In the genomic region with DNA sequence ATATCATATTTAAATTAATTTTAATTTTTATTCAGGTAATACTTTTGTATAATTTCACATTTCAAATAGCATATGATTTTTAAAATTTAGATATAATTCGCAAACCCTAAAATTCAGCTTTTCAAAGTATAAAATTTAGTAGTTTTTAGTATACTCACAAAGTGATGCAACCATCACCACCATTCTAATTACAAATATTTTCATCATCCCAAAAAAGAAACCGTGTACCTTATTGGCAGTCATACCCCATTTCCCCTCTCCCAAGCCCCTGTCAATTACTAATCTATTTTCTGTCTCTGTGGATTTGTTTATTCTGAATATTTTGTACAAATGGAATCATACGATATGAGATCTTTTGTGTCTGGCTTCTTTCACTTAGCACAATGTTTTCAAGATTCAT, we compare ENCODE assay signal across 33 cellular contexts. TPM values are rescaled to one million over a fixed set of nuclear protein-coding genes. Genes with fewer than 3 reads are reported as not detected.
"Had no signal": no experiment of that assay in that cellular context is flagged by ENCODE, and none has a peak within 500 bp of the region (broad histone marks: within the 10 kb centered on the region; RNA-seq: fewer than 3 reads in every experiment).

No MANE protein-coding gene starts in this region.

- H3K27ac ChIP-seq: adrenal gland, ascending aorta, body of pancreas, brain microvascular endothelial cell, breast epithelium, cardiac muscle cell had no signal

- H3K4me1 ChIP-seq: breast epithelium had no signal

- H3K9me3 ChIP-seq: adrenal gland, ascending aorta, body of pancreas, breast epithelium had no signal

- ATAC-seq: activated naive CD4-positive, alpha-beta T cell treated with anti-CD3 and anti-CD28 coated beads, Interleukin-2, amount 50 U/mL, for 72 hours; activated naive CD8-positive, alpha-beta T cell treated with anti-CD3 and anti-CD28 coated beads, Interleukin-2, amount 50 U/mL, for 24 hours; activated T-cell treated with anti-CD3 and anti-CD28 coated beads, Interleukin-2, amount 50 U/mL, for 4 hours; activated T-cell treated with anti-CD3 and anti-CD28 coated beads, Interleukin-2, amount 50 U/mL, for 72 hours; activated T-helper 17 cell treated with anti-CD3 and anti-CD28 coated beads, Interleukin-2, amount 50 U/mL, for 72 hours; body of pancreas had no signal

- H3K4me3 ChIP-seq: adrenal gland, ascending aorta, body of pancreas, breast epithelium, cardiac muscle cell had no signal

- FAIRE-seq: astrocyte, bronchial epithelial cell had no signal

- DNase-seq: activated effector memory CD4-positive, alpha-beta T cell treated with anti-CD3 and anti-CD28 coated beads, Interleukin-2, amount 50 U/mL, for 16 hours; activated effector memory CD4-positive, alpha-beta T cell treated with Interleukin-2 at 50 U/mL for 16 hours; activated gamma-delta T cell; activated gamma-delta T cell treated with Interleukin-2 at 50 U/mL for 16 hours; activated naive CD4-positive, alpha-beta T cell; activated naive CD4-positive, alpha-beta T cell treated with anti-CD3 and anti-CD28 coated beads for 36 hours; activated naive CD4-positive, alpha-beta T cell treated with anti-CD3 and anti-CD28 coated beads, Interleukin-2, amount 10 ng/mL, durations not matched to agents 7 days and 5 days; activated naive CD4-positive, alpha-beta T cell treated with anti-CD3 and anti-CD28 coated beads, Interleukin-2, amount 50 U/mL, for 16 hours; activated naive CD4-positive, alpha-beta T cell treated with Interleukin-2 at 50 U/mL for 16 hours; activated naive CD8-positive, alpha-beta T cell treated with anti-CD3 and anti-CD28 coated beads for 36 hours; activated naive CD8-positive, alpha-beta T cell treated with anti-CD3 and anti-CD28 coated beads, Interleukin-2, amount 10 ng/mL, durations not matched to agents 7 days and 5 days; activated naive CD8-positive, alpha-beta T cell treated with anti-CD3 and anti-CD28 coated beads, Interleukin-2, amount 50 U/mL, for 24 hours; activated T-cell treated with anti-CD3 and anti-CD28 coated beads, Interleukin-2, amount 50 U/mL, for 24 hours; activated T-cell treated with anti-CD3 and anti-CD28 coated beads, Interleukin-2, amount 50 U/mL, for 4 hours; activated T-cell treated with anti-CD3 and anti-CD28 coated beads, Interleukin-2, amount 50 U/mL, for 48 hours; activated T-cell treated with anti-CD3 and anti-CD28 coated beads, Interleukin-2, amount 50 U/mL, for 72 hours; adrenal gland; amniotic stem cell; amygdala; anterior cingulate cortex; aorta; body of pancreas; brain microvascular endothelial cell; caudate nucleus; central memory CD4-positive, alpha-beta T cell; cerebellar nuclear complex had no signal

- H3K27me3 ChIP-seq: adrenal gland, ascending aorta, body of pancreas, brain microvascular endothelial cell, breast epithelium, cardiac muscle cell had no signal

- H3K36me3 ChIP-seq: adrenal gland, ascending aorta, brain microvascular endothelial cell, breast epithelium, cardiac muscle cell had no signal

RNA-seq across cellular contexts. Expression of gene KIT, which starts 37.0 kb away (rescaled TPM):
- total RNA-seq: activated naive CD4-positive, alpha-beta T cell treated with anti-CD3 and anti-CD28 coated beads for 36 hours; ascending aorta had no signal
